1 cellular context compared by ENCODE assay signal in the genomic region with DNA sequence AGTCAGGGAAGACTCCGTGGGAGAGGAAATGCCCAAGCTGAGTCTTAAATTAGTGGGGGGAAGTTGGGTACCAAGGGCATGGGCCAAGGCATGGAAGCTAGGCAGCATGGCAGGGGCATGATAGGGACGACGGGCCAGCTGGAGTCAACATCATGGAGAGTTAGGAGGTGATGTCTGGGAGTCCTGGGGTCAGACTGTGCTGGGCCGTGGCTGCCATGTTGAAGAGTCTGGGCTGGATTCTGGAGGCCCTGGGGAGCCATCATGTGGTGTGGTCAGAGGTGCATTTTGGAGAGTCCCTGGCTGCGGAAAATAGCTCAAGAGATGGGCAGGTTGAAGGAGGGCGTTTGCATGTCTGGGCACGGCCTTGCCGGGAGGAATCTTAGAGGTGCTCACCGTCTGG.
TF ChIP-seq lines count a peak whose summit lies in the region.

No MANE protein-coding gene starts in this region.

TF ChIP-seq in WTC11, 78 proteins besides CTCF, POLR2A, EP300 and RAD21 (continued from another document):
- TF ChIP-seq, protein P1, sequence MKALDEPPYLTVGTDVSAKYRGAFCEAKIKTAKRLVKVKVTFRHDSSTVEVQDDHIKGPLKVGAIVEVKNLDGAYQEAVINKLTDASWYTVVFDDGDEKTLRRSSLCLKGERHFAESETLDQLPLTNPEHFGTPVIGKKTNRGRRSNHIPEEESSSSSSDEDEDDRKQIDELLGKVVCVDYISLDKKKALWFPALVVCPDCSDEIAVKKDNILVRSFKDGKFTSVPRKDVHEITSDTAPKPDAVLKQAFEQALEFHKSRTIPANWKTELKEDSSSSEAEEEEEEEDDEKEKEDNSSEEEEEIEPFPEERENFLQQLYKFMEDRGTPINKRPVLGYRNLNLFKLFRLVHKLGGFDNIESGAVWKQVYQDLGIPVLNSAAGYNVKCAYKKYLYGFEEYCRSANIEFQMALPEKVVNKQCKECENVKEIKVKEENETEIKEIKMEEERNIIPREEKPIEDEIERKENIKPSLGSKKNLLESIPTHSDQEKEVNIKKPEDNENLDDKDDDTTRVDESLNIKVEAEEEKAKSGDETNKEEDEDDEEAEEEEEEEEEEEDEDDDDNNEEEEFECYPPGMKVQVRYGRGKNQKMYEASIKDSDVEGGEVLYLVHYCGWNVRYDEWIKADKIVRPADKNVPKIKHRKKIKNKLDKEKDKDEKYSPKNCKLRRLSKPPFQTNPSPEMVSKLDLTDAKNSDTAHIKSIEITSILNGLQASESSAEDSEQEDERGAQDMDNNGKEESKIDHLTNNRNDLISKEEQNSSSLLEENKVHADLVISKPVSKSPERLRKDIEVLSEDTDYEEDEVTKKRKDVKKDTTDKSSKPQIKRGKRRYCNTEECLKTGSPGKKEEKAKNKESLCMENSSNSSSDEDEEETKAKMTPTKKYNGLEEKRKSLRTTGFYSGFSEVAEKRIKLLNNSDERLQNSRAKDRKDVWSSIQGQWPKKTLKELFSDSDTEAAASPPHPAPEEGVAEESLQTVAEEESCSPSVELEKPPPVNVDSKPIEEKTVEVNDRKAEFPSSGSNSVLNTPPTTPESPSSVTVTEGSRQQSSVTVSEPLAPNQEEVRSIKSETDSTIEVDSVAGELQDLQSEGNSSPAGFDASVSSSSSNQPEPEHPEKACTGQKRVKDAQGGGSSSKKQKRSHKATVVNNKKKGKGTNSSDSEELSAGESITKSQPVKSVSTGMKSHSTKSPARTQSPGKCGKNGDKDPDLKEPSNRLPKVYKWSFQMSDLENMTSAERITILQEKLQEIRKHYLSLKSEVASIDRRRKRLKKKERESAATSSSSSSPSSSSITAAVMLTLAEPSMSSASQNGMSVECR (CRISPR knock-in tag; IDR thresholded peaks at IDR 0.05; ENCODE audit: borderline replicate concordance): no peak
